ENCODE assay signal across 16 cellular contexts in genomic region chr7:112987171-112987570, GRCh38.
DNase-seq lines count a peak whose midpoint lies in the region; ATAC-seq, FAIRE-seq and TF ChIP-seq lines count a peak whose summit lies in the region.
"Had no signal": no experiment of that assay in that cellular context is flagged by ENCODE, and none has a peak within 500 bp of the region (broad histone marks: within the 10 kb centered on the region; RNA-seq: fewer than 3 reads in every experiment).

No MANE protein-coding gene starts in this region.

- H3K36me3 ChIP-seq in GM23248 (ENCODE audit: low read depth) (no peaks in the 10 kb centered on the region), OCI-LY1 (ENCODE audit: insufficient read depth, low read length) (no peaks in the 10 kb centered on the region), smooth muscle cell (ENCODE audit: low read depth) (no peaks in the 10 kb centered on the region), uterus (no peaks in the 10 kb centered on the region)
- H3K36me3 ChIP-seq: HAP-1 had no signal

- H3K9me2 ChIP-seq in GM23248 (ENCODE audit: insufficient read depth) (no peaks in the 10 kb centered on the region), OCI-LY1 (ENCODE audit: low read depth, low read length) (no peaks in the 10 kb centered on the region)

- 11 to 18% methylated on average over 1 of the region's 1 CpG for WGBS in GM23248 (ENCODE audit: low coverage in 1 of 2, low lambda C conversion rate in 2 of 2, missing lambda C conversion rate in 2 of 2), 2 experiments
- 89% methylated on average over 1 of the region's 1 CpG for WGBS in smooth muscle cell (ENCODE audit: low lambda C conversion rate)

- H3K79me2 ChIP-seq in GM23248 (ENCODE audit: insufficient read depth), result peaks cover 12% of the 10 kb centered on the region
- H3K79me2 ChIP-seq in OCI-LY1 (ENCODE audit: insufficient read depth, low read length), result no peaks in the 10 kb centered on the region
- H3K79me2 ChIP-seq in smooth muscle cell (ENCODE audit: low read depth), result no peaks in the 10 kb centered on the region

- H3F3A ChIP-seq in GM23248 (ENCODE audit: insufficient read depth) (peaks cover 39% of the 10 kb centered on the region), OCI-LY1 (ENCODE audit: insufficient read depth, low read length) (peaks cover 2% of the 10 kb centered on the region; the same call in 1 of the 2 replicates), smooth muscle cell (ENCODE audit: low read depth) (peaks cover 16% of the 10 kb centered on the region)

- H3K9ac ChIP-seq in GM23248, result no peak overlapping the region
- no peak overlapping the region for H3K9ac ChIP-seq in OCI-LY1 (ENCODE audit: low read length)
- no peak overlapping the region for H3K9ac ChIP-seq in smooth muscle cell (ENCODE audit: low read depth)

- H3K27ac ChIP-seq in GM23248 (peak overlapping the region; percentile 95), OCI-LY1 (ENCODE audit: low read depth, low read length, poor library complexity, severe bottlenecking) (no peak overlapping the region), smooth muscle cell (ENCODE audit: low read depth) (peak overlapping the region; percentile 91), uterus (no peak overlapping the region)

- no peak for DNase-seq in GM23248
- DNase-seq in fibroblast of gingiva (ENCODE audit: low read depth), result peak; percentile 32
- DNase-seq in smooth muscle cell (lab: John Stamatoyannopoulos, UW; ENCODE audit: unreplicated experiment), result no peak
- no peak for DNase-seq in HTR-8/SVneo (ENCODE audit: insufficient read length, low spot score)
- no peak for DNase-seq in uterus
- DNase-seq: DMS79 treated with DMSO at 0.1 percent for 48 hours, KG1, NCI-H1092, NCI-H1694, NCI-H2227 treated with DMSO at 0.1 percent for 48 hours, NCI-H526, SIG-M5 had no signal

- H3K4me3 ChIP-seq in GM23248 (peak overlapping the region; percentile 64), OCI-LY1 (ENCODE audit: low read depth, low read length, poor library complexity, severe bottlenecking) (no peak overlapping the region), smooth muscle cell (no peak overlapping the region), uterus (no peak overlapping the region)
- H3K4me3 ChIP-seq: HAP-1 had no signal

- no peak for ATAC-seq in HG02623 (IDR thresholded peaks at IDR 0.05; ENCODE audit: unreplicated experiment)

- H3K4me2 ChIP-seq in GM23248 (ENCODE audit: unreplicated experiment) (peak overlapping the region; percentile 84), OCI-LY1 (ENCODE audit: low read length) (no peak overlapping the region), smooth muscle cell (peak overlapping the region; percentile 78)

- H2AFZ ChIP-seq in GM23248 (peak overlapping the region; percentile 48; the same call in 1 of the 2 replicates), OCI-LY1 (ENCODE audit: low read length) (0 out of 2 replicates have a peak overlapping the region, but pooled peaks have one; percentile 2), smooth muscle cell (ENCODE audit: low read depth) (no peak overlapping the region)

- H3K9me3 ChIP-seq in GM23248 (ENCODE audit: low read depth) (no peaks in the 10 kb centered on the region), OCI-LY1 (ENCODE audit: low read length) (peaks cover 5% of the 10 kb centered on the region; the same call in 1 of the 2 replicates), smooth muscle cell (replicated peaks; ENCODE audit: low read depth) (no peaks in the 10 kb centered on the region), uterus (no peaks in the 10 kb centered on the region)
- H3K9me3 ChIP-seq: HAP-1 had no signal

- H3K4me1 ChIP-seq in GM23248 (ENCODE audit: insufficient read depth) (peaks cover 70% of the 10 kb centered on the region), OCI-LY1 (ENCODE audit: insufficient read depth, low read length, severe bottlenecking) (peaks cover 52% of the 10 kb centered on the region), smooth muscle cell (ENCODE audit: low read depth) (peaks cover 19% of the 10 kb centered on the region), uterus (no peaks in the 10 kb centered on the region)
- H3K4me1 ChIP-seq: HAP-1 had no signal

- in situ Hi-C loops in GM23248 (cut with MboI), result no loop called here

- H3K27me3 ChIP-seq in GM23248 (replicated peaks; ENCODE audit: insufficient read depth) (no peaks in the 10 kb centered on the region), OCI-LY1 (ENCODE audit: insufficient read depth, low read length) (no peaks in the 10 kb centered on the region), smooth muscle cell (ENCODE audit: low read depth) (no peaks in the 10 kb centered on the region), uterus (no peaks in the 10 kb centered on the region)

- no peak for FAIRE-seq in HTR-8/SVneo (lab: Jason Lieb, UNC)
- FAIRE-seq: G401.6 had no signal

- H4K20me1 ChIP-seq in GM23248 (ENCODE audit: insufficient read depth), result no peaks in the 10 kb centered on the region
- no peaks in the 10 kb centered on the region for H4K20me1 ChIP-seq in OCI-LY1 (ENCODE audit: insufficient read depth, low read length)
- no peaks in the 10 kb centered on the region for H4K20me1 ChIP-seq in smooth muscle cell (ENCODE audit: low read depth)

- TF ChIP-seq POLR2A in uterus (IDR thresholded peaks at IDR 0.05), result no peak

- TF ChIP-seq CTCF in OCI-LY1 (IDR thresholded peaks at IDR 0.05; ENCODE audit: low read length) (no peak), smooth muscle cell (IDR thresholded peaks at IDR 0.05; ENCODE audit: borderline replicate concordance, insufficient read depth, poor library complexity, severe bottlenecking) (no peak), uterus (IDR thresholded peaks at IDR 0.05) (no peak)

- intact Hi-C loops in uterus (cut with DNase I; ENCODE audit: low total_unique reads), result no loop called here

Comparison
In these comparisons a context has a peak if more than half of its experiments do, and no peak if none do; other contexts are left out.
1. H3K27ac ChIP-seq: peak in GM23248 (single experiment) and smooth muscle cell (single experiment); none in OCI-LY1 (single experiment) and uterus (0 of 2).